Comparison of ENCODE assay signal across 25 cellular contexts in the genomic region with DNA sequence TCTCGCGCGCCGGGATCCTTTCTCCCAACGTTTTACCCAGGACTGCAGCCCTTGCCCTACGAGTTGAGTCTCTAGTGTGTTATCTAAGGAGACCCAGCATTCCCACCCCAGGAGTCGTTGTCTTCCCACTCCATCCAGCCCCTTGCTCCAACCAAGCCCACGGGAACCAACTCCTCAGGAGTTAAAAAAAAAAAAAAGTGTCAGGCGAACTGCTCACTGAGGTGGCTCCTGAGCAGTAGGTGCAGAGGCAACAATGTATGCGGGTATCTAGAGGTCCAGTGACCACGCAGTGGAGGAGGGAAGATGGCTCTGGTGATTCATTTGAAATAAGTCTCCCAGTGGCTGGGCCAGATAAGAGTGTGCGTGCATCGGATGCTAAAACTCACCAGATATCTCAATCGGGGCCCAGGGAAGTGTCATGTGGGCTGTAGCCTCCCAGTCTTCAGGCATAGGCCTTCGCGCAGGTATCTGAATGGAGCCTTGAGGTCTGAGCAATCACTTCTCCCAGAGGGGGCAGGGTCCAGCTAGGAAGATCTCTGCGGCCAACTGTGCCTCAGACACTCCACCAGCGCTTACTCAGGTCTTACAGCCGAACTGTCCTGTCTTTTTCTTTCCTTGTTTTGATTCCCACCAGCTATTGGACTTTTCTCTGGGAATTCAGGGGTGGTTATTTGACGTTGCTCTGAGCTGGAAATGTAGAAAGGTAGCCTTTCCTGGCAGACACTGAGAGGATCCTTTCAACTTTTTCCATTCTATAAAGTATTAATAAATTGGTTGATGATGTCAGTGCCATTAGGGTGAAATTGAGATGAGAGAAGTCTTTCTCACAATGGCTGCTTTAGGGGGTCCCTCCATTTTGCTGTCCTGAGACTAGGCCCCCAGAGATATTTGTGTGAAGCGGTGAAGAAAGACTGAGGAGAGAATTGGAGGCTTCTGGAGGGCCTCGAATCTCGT. TPM values are rescaled to one million over a fixed set of nuclear protein-coding genes. Genes with fewer than 3 reads are reported as not detected.
"Had no signal": no experiment of that assay in that cellular context is flagged by ENCODE, and none has a peak within 500 bp of the region (broad histone marks: within the 10 kb centered on the region; RNA-seq: fewer than 3 reads in every experiment).

No MANE protein-coding gene starts in this region.

- H3K4me1 Mint-ChIP-seq: activated naive CD4-positive, alpha-beta T cell treated with anti-CD3 and anti-CD28 coated beads, Interleukin-2, amount 10 ng/mL, durations not matched to agents 7 days and 5 days; mesothelial cell of epicardium; natural killer cell had no signal

- H3K36me3 ChIP-seq: esophagus muscularis mucosa, neutrophil, upper lobe of right lung had no signal

- ATAC-seq: activated T-cell treated with anti-CD3 and anti-CD28 coated beads, Interleukin-2, amount 50 U/mL, for 72 hours; left ventricle myocardium superior; natural killer cell; right cardiac atrium; stimulated activated naive CD8-positive, alpha-beta T cell treated with anti-CD3 and anti-CD28 coated beads, Interleukin-15, Interleukin-2, amounts not matched to agents 100 U/mL and 50 U/mL, for 24 hours; upper lobe of right lung had no signal

- H3K79me2 ChIP-seq: hepatocyte, parathyroid adenoma had no signal

- H3K36me3 Mint-ChIP-seq: mesothelial cell of epicardium had no signal

- H2AFZ ChIP-seq: hepatocyte, parathyroid adenoma had no signal

- H3K9ac ChIP-seq: parathyroid adenoma had no signal

- H3K4me1 ChIP-seq: parathyroid adenoma, upper lobe of right lung had no signal

- H3K4me3 ChIP-seq: esophagus muscularis mucosa, hepatocyte, upper lobe of right lung had no signal

- H3K9me3 Mint-ChIP-seq: activated naive CD4-positive, alpha-beta T cell treated with anti-CD3 and anti-CD28 coated beads, Interleukin-2, amount 10 ng/mL, durations not matched to agents 7 days and 5 days; activated T-cell treated with anti-CD3 and anti-CD28 coated beads, Interleukin-2, amount 50 U/mL, for 72 hours; mesothelial cell of epicardium had no signal

- H3K27ac Mint-ChIP-seq: activated CD4-positive, alpha-beta memory T cell treated with anti-CD3 and anti-CD28 coated beads for 36 hours; activated naive CD4-positive, alpha-beta T cell treated with anti-CD3 and anti-CD28 coated beads, Interleukin-2, amount 10 ng/mL, durations not matched to agents 7 days and 5 days; activated T-cell treated with anti-CD3 and anti-CD28 coated beads, Interleukin-2, amount 50 U/mL, for 72 hours; dendritic cell treated with granulocyte-macrophage colony-stimulating factor and Interleukin-4, amounts not matched to agents 40 ng/mL and 50 ng/mL, for 4 days; mesothelial cell of epicardium; natural killer cell; T-helper 1 cell treated with Interleukin-12 subunit alpha and Interleukin-12 subunit beta and Interleukin-4 antibody, amounts not matched to agents 30 μg/mL and 1 μg/mL, for 36 hours had no signal

- DNase-seq: activated CD4-positive, alpha-beta memory T cell treated with anti-CD3 and anti-CD28 coated beads for 36 hours; activated CD4-positive, alpha-beta T cell treated with anti-CD3 and anti-CD28 coated beads for 4 hours; activated CD4-positive, CD25-positive, alpha-beta regulatory T cell; activated effector memory CD4-positive, alpha-beta T cell treated with anti-CD3 and anti-CD28 coated beads, Interleukin-2, amount 50 U/mL, for 16 hours; activated naive CD4-positive, alpha-beta T cell treated with anti-CD3 and anti-CD28 coated beads, Interleukin-2, amount 10 ng/mL, durations not matched to agents 7 days and 5 days; activated T-cell treated with anti-CD3 and anti-CD28 coated beads, Interleukin-2, amount 50 U/mL, for 72 hours; amygdala; effector CD8-positive, alpha-beta T cell; glutamatergic neuron; left ventricle myocardium superior; mammary epithelial cell; natural killer cell; right cardiac atrium; stimulated activated CD4-positive, alpha-beta T cell treated with anti-CD3 and anti-CD28 coated beads, Interleukin-4, amount 100 ng/mL, for 24 hours; stimulated activated naive CD8-positive, alpha-beta T cell treated with anti-CD3 and anti-CD28 coated beads, Interleukin-15, Interleukin-2, amounts not matched to agents 100 U/mL and 50 U/mL, for 24 hours; T1000; upper lobe of right lung had no signal

- H3K9me3 ChIP-seq: esophagus muscularis mucosa, upper lobe of right lung had no signal

- H3K4me2 ChIP-seq: hepatocyte had no signal

- H3K27ac ChIP-seq: esophagus muscularis mucosa, hepatocyte, neutrophil, parathyroid adenoma, upper lobe of right lung had no signal

- H3K4me3 Mint-ChIP-seq: activated CD4-positive, alpha-beta memory T cell treated with anti-CD3 and anti-CD28 coated beads for 36 hours; activated naive CD4-positive, alpha-beta T cell treated with anti-CD3 and anti-CD28 coated beads, Interleukin-2, amount 10 ng/mL, durations not matched to agents 7 days and 5 days; dendritic cell treated with granulocyte-macrophage colony-stimulating factor and Interleukin-4, amounts not matched to agents 40 ng/mL and 50 ng/mL, for 4 days; mesothelial cell of epicardium; natural killer cell; T-helper 1 cell treated with Interleukin-12 subunit alpha and Interleukin-12 subunit beta and Interleukin-4 antibody, amounts not matched to agents 30 μg/mL and 1 μg/mL, for 36 hours had no signal

RNA-seq across cellular contexts. Expression of a gene that starts 21.0 kb away (rescaled TPM):
- total RNA-seq: activated CD4-positive, alpha-beta memory T cell treated with anti-CD3 and anti-CD28 coated beads for 36 hours; activated T-cell treated with anti-CD3 and anti-CD28 coated beads, Interleukin-2, amount 50 U/mL, for 72 hours; esophagus muscularis mucosa; left ventricle myocardium superior; mesothelial cell of epicardium; natural killer cell; right cardiac atrium; upper lobe of right lung had no signal
- polyA plus RNA-seq: hepatocyte, mammary epithelial cell, right cardiac atrium, thymus had no signal

RNA-seq across cellular contexts. Expression of a gene that starts 23.8 kb away (rescaled TPM):
- total RNA-seq: activated CD4-positive, alpha-beta memory T cell treated with anti-CD3 and anti-CD28 coated beads for 36 hours; activated T-cell treated with anti-CD3 and anti-CD28 coated beads, Interleukin-2, amount 50 U/mL, for 72 hours; esophagus muscularis mucosa; left ventricle myocardium superior; natural killer cell; upper lobe of right lung had no signal
- polyA plus RNA-seq: hepatocyte, mammary epithelial cell, right cardiac atrium had no signal
